23 cellular contexts compared by ENCODE assay signal in genomic region chr5:112535339-112535738, GRCh38.
"Had no signal": no experiment of that assay in that cellular context is flagged by ENCODE, and none has a peak within 500 bp of the region (broad histone marks: within the 10 kb centered on the region; RNA-seq: fewer than 3 reads in every experiment).

No MANE protein-coding gene starts in this region.

- H3K4me1 Mint-ChIP-seq: nephron had no signal

- H3K4me1 ChIP-seq: colonic mucosa, lower lobe of right lung, neural progenitor cell, parathyroid adenoma, right lobe of liver, transverse colon, uterus had no signal

- FAIRE-seq: endothelial cell of umbilical vein, frontal cortex, keratinocyte had no signal

- H3K4me3 ChIP-seq: colonic mucosa, lower lobe of right lung, neural progenitor cell, right lobe of liver, smooth muscle cell, thoracic aorta, transverse colon, upper lobe of right lung, uterus had no signal

- H3K36me3 Mint-ChIP-seq: neural progenitor cell had no signal

- H3K27ac Mint-ChIP-seq: nephron, neural progenitor cell, progenitor cell of endocrine pancreas had no signal

- H3K27ac ChIP-seq: colonic mucosa, lower lobe of right lung, neural progenitor cell, parathyroid adenoma, right lobe of liver, thoracic aorta, transverse colon, upper lobe of right lung, uterus had no signal

- H3K27me3 ChIP-seq: colonic mucosa, neural progenitor cell, right lobe of liver, transverse colon, upper lobe of right lung, uterus had no signal

- H3K36me3 ChIP-seq: colonic mucosa, lower lobe of right lung, neural progenitor cell, right lobe of liver, thoracic aorta, transverse colon, upper lobe of right lung, uterus had no signal

- ATAC-seq: left ventricle myocardium superior; stimulated activated naive CD8-positive, alpha-beta T cell treated with anti-CD3 and anti-CD28 coated beads, Interleukin-15, Interleukin-2, amounts not matched to agents 100 U/mL and 50 U/mL, for 24 hours had no signal

- DNase-seq: colonic mucosa; dermis blood vessel endothelial cell; effector memory CD4-positive, alpha-beta T cell; left ventricle myocardium superior; lower lobe of right lung; right lobe of liver; stimulated activated CD4-positive, alpha-beta T cell treated with anti-CD3 and anti-CD28 coated beads, Interleukin-12 subunit alpha, Interleukin-12 subunit beta, amount 100 ng/mL, for 4 hours; stimulated activated CD4-positive, alpha-beta T cell treated with anti-CD3 and anti-CD28 coated beads, Interleukin-1b, Interleukin-23, amount 100 ng/mL, for 48 hours; stimulated activated CD4-positive, alpha-beta T cell treated with anti-CD3 and anti-CD28 coated beads, Interleukin-4, amount 100 ng/mL, for 1 hour; stimulated activated CD8-positive, alpha-beta memory T cell treated with anti-CD3 and anti-CD28 coated beads, Interleukin-4, amount 100 ng/mL, for 48 hours; stimulated activated naive CD8-positive, alpha-beta T cell treated with anti-CD3 and anti-CD28 coated beads, Interleukin-15, Interleukin-2, amounts not matched to agents 100 U/mL and 50 U/mL, for 24 hours; transverse colon; upper lobe of right lung; uterus had no signal

- H3K9me3 Mint-ChIP-seq: nephron had no signal

- H3K4me3 Mint-ChIP-seq: nephron, neural progenitor cell had no signal

- H3K9me3 ChIP-seq: colonic mucosa, lower lobe of right lung, right lobe of liver, thoracic aorta, transverse colon, upper lobe of right lung, uterus had no signal
